ENCODE assay signal across 25 cellular contexts in the genomic region with DNA sequence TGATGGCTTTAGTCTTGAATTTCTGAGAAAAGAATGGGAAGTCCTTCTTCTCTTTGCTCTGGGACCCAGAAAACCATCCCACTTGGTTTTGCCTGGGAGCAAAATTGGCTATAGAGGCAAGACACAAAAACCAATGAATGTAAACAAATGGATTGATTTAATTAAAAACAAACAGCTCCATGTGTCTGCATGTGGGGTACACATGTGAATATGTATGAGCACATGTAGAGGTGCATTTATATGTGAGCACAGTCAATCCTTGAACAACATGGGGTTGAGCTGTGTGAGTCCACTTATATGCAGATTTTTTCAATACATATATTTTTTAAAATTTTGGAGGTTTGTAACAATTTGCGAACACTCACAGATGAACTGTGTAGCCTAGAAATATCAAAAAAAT.
DNase-seq lines count a peak whose midpoint lies in the region; ATAC-seq, FAIRE-seq and TF ChIP-seq lines count a peak whose summit lies in the region.
"Had no signal": no experiment of that assay in that cellular context is flagged by ENCODE, and none has a peak within 500 bp of the region (broad histone marks: within the 10 kb centered on the region; RNA-seq: fewer than 3 reads in every experiment).

No MANE protein-coding gene starts in this region.

- H3K4me2 ChIP-seq in HepG2 (ENCODE audit: low read depth, low read length) = no peak overlapping the region
- H3K4me2 ChIP-seq in mesenchymal stem cell (ENCODE audit: low read length, poor library complexity, severe bottlenecking) = no peak overlapping the region
- H3K4me2 ChIP-seq: A549 had no signal

- no peak overlapping the region for H3K4ac ChIP-seq in mesenchymal stem cell (ENCODE audit: low read depth in 1 of 2, low read length in 2 of 2)

- BruUV-seq in HepG2 (replicated peaks; lab: Mats Ljungman, UMichigan) = no TSS peak

- no peak for FAIRE-seq in HepG2 (lab: Jason Lieb, UNC)
- FAIRE-seq: A549, GM12891, GM18507, H54 had no signal

- in situ Hi-C loops in HepG2 (cut with HindIII; ENCODE audit: extremely low pct_ligation_motif_present, low pct_unique_long_range_greater_than_20kb) = no loop called here

- H4K20me1 ChIP-seq in HepG2 (ENCODE audit: insufficient read depth, low read length) = no peaks in the 10 kb centered on the region

- no peak for TF ChIP-seq RAD21 in HepG2 (CRISPR knock-in tag; IDR thresholded peaks at IDR 0.05)

- intact Hi-C loops in HepG2 (cut with micrococcal nuclease; ENCODE audit: unreplicated experiment) = no loop called here
- intact Hi-C loops in right lobe of liver (cut with DNase I) = no loop called here
- intact Hi-C loops in stomach (cut with DNase I; ENCODE audit: low total_unique reads) = loop anchor here (5.0 kb wide), 1 partner anchor 355 kb away; no protein-coding TSS in a partner anchor

- no peak overlapping the region for H3K14ac ChIP-seq in mesenchymal stem cell (ENCODE audit: low read length in 2 of 2)

- H3K4me1 Mint-ChIP-seq in osteocyte (ENCODE audit: unreplicated experiment) = peaks cover 60% of the 10 kb centered on the region

- H3K9me3 ChIP-seq in HepG2 (ENCODE audit: low read length) (no peaks in the 10 kb centered on the region), right lobe of liver (no peaks in the 10 kb centered on the region), mesenchymal stem cell (ENCODE audit: control insufficient read depth, low read length) (no peaks in the 10 kb centered on the region), stomach (no peaks in the 10 kb centered on the region)
- H3K9me3 ChIP-seq: A549, BE2C, HAP-1 had no signal

- TF ChIP-seq POLR2A in HepG2 (IDR thresholded peaks at IDR 0.05; ENCODE audit: insufficient read depth in 1 of 2, low read depth in 2 of 2, low read length in 2 of 2) (no peak), right lobe of liver (IDR thresholded peaks at IDR 0.05) (no peak), stomach (IDR thresholded peaks at IDR 0.05) (no peak)

- H3K27me3 ChIP-seq in HepG2 (ENCODE audit: control insufficient read depth in 1 of 2, insufficient read depth in 2 of 2, low read length in 2 of 2) = no peaks in the 10 kb centered on the region
- H3K27me3 ChIP-seq in right lobe of liver = no peaks in the 10 kb centered on the region
- no peaks in the 10 kb centered on the region for H3K27me3 ChIP-seq in mesenchymal stem cell (ENCODE audit: control insufficient read depth in 1 of 2, insufficient read depth in 1 of 2, low read length in 2 of 2)
- no peaks in the 10 kb centered on the region for H3K27me3 ChIP-seq in stomach
- H3K27me3 ChIP-seq: BE2C had no signal

- H3K18ac ChIP-seq in mesenchymal stem cell (ENCODE audit: low read depth in 1 of 2, low read length in 2 of 2) = no peak overlapping the region

- no peak overlapping the region for H3K4me3 ChIP-seq in HepG2 (replicated peaks in 1 of 3; ENCODE audit: insufficient read depth in 1 of 3, low read depth in 2 of 3, low read length in 3 of 3)
- no peak overlapping the region for H3K4me3 ChIP-seq in right lobe of liver
- no peak overlapping the region for H3K4me3 ChIP-seq in mesenchymal stem cell (ENCODE audit: insufficient read depth in 1 of 2, low read depth in 1 of 2, low read length in 2 of 2)
- H3K4me3 ChIP-seq in stomach = no peak overlapping the region
- H3K4me3 ChIP-seq: A549, HAP-1 had no signal

- TF ChIP-seq EP300 in HepG2 (IDR thresholded peaks at IDR 0.05; ENCODE audit: low read depth in 2 of 2, low read length in 2 of 2) (no peak), HepG2 (CRISPR knock-in tag; IDR thresholded peaks at IDR 0.05; ENCODE audit: borderline replicate concordance) (no peak), stomach (IDR thresholded peaks at IDR 0.05) (no peak)

- no peaks in the 10 kb centered on the region for H3K9me3 Mint-ChIP-seq in osteocyte (ENCODE audit: unreplicated experiment)
- H3K9me3 Mint-ChIP-seq: CD4-positive, alpha-beta memory T cell; HFFc6 had no signal

- peak overlapping the region; percentile 88 for H3K27ac Mint-ChIP-seq in osteocyte (ENCODE audit: unreplicated experiment)
- H3K27ac Mint-ChIP-seq: CD4-positive, alpha-beta memory T cell; HFFc6 had no signal

- no peak overlapping the region for H2BK5ac ChIP-seq in mesenchymal stem cell (ENCODE audit: low read depth, low read length, poor library complexity, severe bottlenecking)

- no peaks in the 10 kb centered on the region for H3K27me3 Mint-ChIP-seq in osteocyte (ENCODE audit: unreplicated experiment)
- H3K27me3 Mint-ChIP-seq: CD4-positive, alpha-beta memory T cell had no signal

- H3K4me1 ChIP-seq in HepG2 (ENCODE audit: insufficient read depth, low read length) (no peaks in the 10 kb centered on the region), right lobe of liver (no peaks in the 10 kb centered on the region), mesenchymal stem cell (ENCODE audit: control insufficient read depth, insufficient read depth, low read depth, low read length) (peaks cover 30% of the 10 kb centered on the region), stomach (peaks cover 0 to 35% (median 23%) of the 10 kb centered on the region in 4 donors)
- H3K4me1 ChIP-seq: BE2C had no signal

- ATAC-seq in HepG2 (no peak), right lobe of liver (no peak)
- ATAC-seq: A549 had no signal

- no peak overlapping the region for H2BK12ac ChIP-seq in mesenchymal stem cell (ENCODE audit: low read length in 2 of 2)

- no peak overlapping the region for H2BK15ac ChIP-seq in mesenchymal stem cell (ENCODE audit: low read depth, poor library complexity, severe bottlenecking)

- peaks cover 9% of the 10 kb centered on the region for H3K36me3 Mint-ChIP-seq in osteocyte (ENCODE audit: unreplicated experiment)
- H3K36me3 Mint-ChIP-seq: CD4-positive, alpha-beta memory T cell had no signal

- H3K9ac ChIP-seq in HepG2 (ENCODE audit: insufficient read depth, low read depth, low read length) (no peak overlapping the region), mesenchymal stem cell (ENCODE audit: low read length) (no peak overlapping the region)

- H4K8ac ChIP-seq in mesenchymal stem cell (ENCODE audit: low read length) = no peak overlapping the region

- DNase-seq in HepG2 (ENCODE audit: low spot score) = no peak
- DNase-seq in right lobe of liver = no peak
- DNase-seq in mesenchymal stem cell = no peak
- DNase-seq in osteocyte (ENCODE audit: extremely low spot score, unreplicated experiment) = no peak
- no peak for DNase-seq in stomach
- no peak for DNase-seq in RPMI8226
- DNase-seq in NCI-H345 (lab: John Stamatoyannopoulos, UW) = no peak
- DNase-seq: 8988T; ACHN; AML-193; BE2C; C1 segment of cervical spinal cord; Calu3; CD4-positive, alpha-beta memory T cell; COR-L47; DMS53; DMS79 treated with DMSO at 0.1 percent for 48 hours; GF-D8; GOT3; HFFc6 had no signal

- TF ChIP-seq CTCF in HepG2 (CRISPR knock-in tag; IDR thresholded peaks at IDR 0.05) = no peak
- TF ChIP-seq CTCF in right lobe of liver (IDR thresholded peaks at IDR 0.05) = no peak
- no peak for TF ChIP-seq CTCF in osteocyte (IDR thresholded peaks at IDR 0.05)
- no peak for TF ChIP-seq CTCF in stomach (IDR thresholded peaks at IDR 0.05)

- H2BK120ac ChIP-seq in mesenchymal stem cell (ENCODE audit: low read depth, low read length) = no peak overlapping the region

- H3K36me3 ChIP-seq in HepG2 (replicated peaks in 1 of 2; ENCODE audit: control insufficient read depth in 1 of 2, insufficient read depth in 2 of 2, low read length in 2 of 2) (no peaks in the 10 kb centered on the region), right lobe of liver (no peaks in the 10 kb centered on the region), mesenchymal stem cell (ENCODE audit: control insufficient read depth in 1 of 2, insufficient read depth in 2 of 2, low read depth in 1 of 2, low read length in 2 of 2) (peaks cover 5 to 8% of the 10 kb centered on the region in 2 experiments), stomach (peaks cover 0 to 39% (median 6%) of the 10 kb centered on the region in 4 donors)
- H3K36me3 ChIP-seq: BE2C, HAP-1 had no signal

- no peak overlapping the region for H3K23ac ChIP-seq in mesenchymal stem cell (ENCODE audit: low read length in 2 of 2)

- peak overlapping the region; percentile 8 for H2AK5ac ChIP-seq in mesenchymal stem cell (ENCODE audit: low read length, severe bottlenecking)

- no peak overlapping the region for H2AFZ ChIP-seq in HepG2 (ENCODE audit: low read length)
- H2AFZ ChIP-seq in mesenchymal stem cell (ENCODE audit: low read depth, low read length) = no peak overlapping the region

- H3K79me1 ChIP-seq in mesenchymal stem cell (replicated peaks; ENCODE audit: low read length, poor library complexity, severe bottlenecking) = no peaks in the 10 kb centered on the region

- 60% methylated on average over 1 of the region's 1 CpG for WGBS in HepG2 (ENCODE audit: low lambda C conversion rate)
- 86% methylated on average over 1 of the region's 1 CpG for WGBS in right lobe of liver (ENCODE audit: insufficient coverage, low coverage, low lambda C conversion rate, missing lambda C conversion rate)
- WGBS in mesenchymal stem cell = no CpG with 5 or more reads among the region's 1 CpG
- WGBS in stomach, 5 donors = 97 to 100% (median 98%) methylated on average over 1 of the region's 1 CpG

- no peak overlapping the region for H4K91ac ChIP-seq in mesenchymal stem cell (ENCODE audit: low read length)

- CTCF ChIA-PET in HepG2 (lab: Yijun Ruan, JAX; ENCODE audit: low intra/inter-chr PET ratio, low total read pairs) = no interaction called here

- POLR2A ChIA-PET in HepG2 (lab: Yijun Ruan, JAX) = interaction anchor here (0.7 kb wide), 1 partner anchor 8 kb away, joined by 3 read pairs; no protein-coding TSS in a partner anchor

- H3K79me2 ChIP-seq in HepG2 (ENCODE audit: insufficient read depth, low read length) = no peaks in the 10 kb centered on the region

- no peak overlapping the region for H3K4me3 Mint-ChIP-seq in osteocyte (ENCODE audit: unreplicated experiment)
- H3K4me3 Mint-ChIP-seq: CD4-positive, alpha-beta memory T cell; HFFc6 had no signal

- H3K27ac ChIP-seq in HepG2 (ENCODE audit: extremely low read length, insufficient read depth, low read length) (no peak overlapping the region), right lobe of liver (no peak overlapping the region), mesenchymal stem cell (ENCODE audit: low read length, poor library complexity, severe bottlenecking) (no peak overlapping the region), stomach (no peak overlapping the region)

TF ChIP-seq in HepG2, 621 proteins besides CTCF, POLR2A, EP300 and RAD21:
- no peak for TF ChIP-seq ARNT (IDR thresholded peaks at IDR 0.05)
- TF ChIP-seq, protein P1, sequence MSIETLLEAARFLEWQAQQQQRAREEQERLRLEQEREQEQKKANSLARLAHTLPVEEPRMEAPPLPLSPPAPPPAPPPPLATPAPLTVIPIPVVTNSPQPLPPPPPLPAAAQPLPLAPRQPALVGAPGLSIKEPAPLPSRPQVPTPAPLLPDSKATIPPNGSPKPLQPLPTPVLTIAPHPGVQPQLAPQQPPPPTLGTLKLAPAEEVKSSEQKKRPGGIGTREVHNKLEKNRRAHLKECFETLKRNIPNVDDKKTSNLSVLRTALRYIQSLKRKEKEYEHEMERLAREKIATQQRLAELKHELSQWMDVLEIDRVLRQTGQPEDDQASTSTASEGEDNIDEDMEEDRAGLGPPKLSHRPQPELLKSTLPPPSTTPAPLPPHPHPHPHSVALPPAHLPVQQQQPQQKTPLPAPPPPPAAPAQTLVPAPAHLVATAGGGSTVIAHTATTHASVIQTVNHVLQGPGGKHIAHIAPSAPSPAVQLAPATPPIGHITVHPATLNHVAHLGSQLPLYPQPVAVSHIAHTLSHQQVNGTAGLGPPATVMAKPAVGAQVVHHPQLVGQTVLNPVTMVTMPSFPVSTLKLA (IDR thresholded peaks at IDR 0.05) = peak; percentile 91
